Comparison of ENCODE assay signal across 14 cellular contexts in genomic region chr9:131629827-131630205, GRCh38.
DNase-seq lines count a peak whose midpoint lies in the region; ATAC-seq and TF ChIP-seq lines count a peak whose summit lies in the region.
"Had no signal": no experiment of that assay in that cellular context is flagged by ENCODE, and none has a peak within 500 bp of the region (broad histone marks: within the 10 kb centered on the region; RNA-seq: fewer than 3 reads in every experiment).

No MANE protein-coding gene starts in this region.

- 82 to 86% methylated on average over 3 to 4 of the region's 4 CpGs for WGBS in GM23248 (ENCODE audit: low coverage in 1 of 2, low lambda C conversion rate in 2 of 2, missing lambda C conversion rate in 2 of 2), 2 experiments

- H3K79me2 ChIP-seq in GM23248 (ENCODE audit: insufficient read depth), result no peaks in the 10 kb centered on the region
- H3K79me2 ChIP-seq: parathyroid adenoma had no signal

- no peaks in the 10 kb centered on the region for H3K27me3 Mint-ChIP-seq in T-helper 1 cell treated with Interleukin-12 subunit alpha and Interleukin-12 subunit beta and Interleukin-4 antibody, amounts not matched to agents 30 μg/mL and 1 μg/mL, for 36 hours (ENCODE audit: low read depth)
- H3K27me3 Mint-ChIP-seq in naive B cell, result no peaks in the 10 kb centered on the region
- H3K27me3 Mint-ChIP-seq: brain had no signal

- H3K9me2 ChIP-seq in GM23248 (ENCODE audit: insufficient read depth), result no peaks in the 10 kb centered on the region

- H4K20me1 ChIP-seq in BLaER1 (peaks cover 70% of the 10 kb centered on the region), GM23248 (ENCODE audit: insufficient read depth) (no peaks in the 10 kb centered on the region)

- ATAC-seq in naive B cell (ENCODE audit: low read depth in 2 of 2) (no peak), esophagus mucosa (no peak)
- ATAC-seq: foreskin keratinocyte had no signal

- peak overlapping the region; percentile 81 for H3K27ac Mint-ChIP-seq in T-helper 1 cell treated with Interleukin-12 subunit alpha and Interleukin-12 subunit beta and Interleukin-4 antibody, amounts not matched to agents 30 μg/mL and 1 μg/mL, for 36 hours
- peak overlapping the region; percentile 94 to 97 (median 96) for H3K27ac Mint-ChIP-seq in naive B cell

- DNase-seq in GM12865 (ENCODE audit: low read depth), result peak; percentile 40
- DNase-seq in naive B cell, result no peak
- no peak for DNase-seq in stimulated activated CD4-positive, alpha-beta T cell treated with anti-CD3 and anti-CD28 coated beads, Interleukin-2, amount 100 ng/mL, for 48 hours
- no peak for DNase-seq in T-helper 9 cell
- DNase-seq in GM23248, result no peak
- DNase-seq: activated T-cell treated with anti-CD3 and anti-CD28 coated beads, Interleukin-2, amount 50 U/mL, for 48 hours; DND-41; effector CD8-positive, alpha-beta T cell had no signal

- H3K9me3 ChIP-seq in BLaER1 (no peaks in the 10 kb centered on the region), GM23248 (ENCODE audit: low read depth) (no peaks in the 10 kb centered on the region)

- no peak for TF ChIP-seq CTCF in GM12865 (IDR thresholded peaks at IDR 0.05; ENCODE audit: insufficient read depth, low read depth, low read length, missing control alignments)

- H3K36me3 Mint-ChIP-seq in T-helper 1 cell treated with Interleukin-12 subunit alpha and Interleukin-12 subunit beta and Interleukin-4 antibody, amounts not matched to agents 30 μg/mL and 1 μg/mL, for 36 hours (ENCODE audit: low read depth), result peaks cover 43% of the 10 kb centered on the region
- H3K36me3 Mint-ChIP-seq in naive B cell, result peaks cover 4 to 7% of the 10 kb centered on the region in 2 donors

- H3K4me1 ChIP-seq in BLaER1 (peaks cover 69% of the 10 kb centered on the region), GM23248 (ENCODE audit: insufficient read depth) (peaks cover 18% of the 10 kb centered on the region)
- H3K4me1 ChIP-seq: parathyroid adenoma had no signal

- H3K4me2 ChIP-seq in BLaER1, result no peak overlapping the region
- no peak overlapping the region for H3K4me2 ChIP-seq in GM23248 (ENCODE audit: unreplicated experiment)

- peaks cover 14% of the 10 kb centered on the region for H3F3A ChIP-seq in GM23248 (ENCODE audit: insufficient read depth)

- H3K9me3 Mint-ChIP-seq in T-helper 1 cell treated with Interleukin-12 subunit alpha and Interleukin-12 subunit beta and Interleukin-4 antibody, amounts not matched to agents 30 μg/mL and 1 μg/mL, for 36 hours, result no peaks in the 10 kb centered on the region
- H3K9me3 Mint-ChIP-seq in naive B cell, result no peaks in the 10 kb centered on the region
- H3K9me3 Mint-ChIP-seq: brain had no signal

- H3K27ac ChIP-seq in BLaER1, result peak overlapping the region; percentile 35; the same call in 1 of the 2 replicates
- no peak overlapping the region for H3K27ac ChIP-seq in GM23248
- H3K27ac ChIP-seq: parathyroid adenoma had no signal

- H3K36me3 ChIP-seq in BLaER1 (peaks cover 89% of the 10 kb centered on the region), GM23248 (ENCODE audit: low read depth) (no peaks in the 10 kb centered on the region)

- no peak overlapping the region for H3K4me3 Mint-ChIP-seq in T-helper 1 cell treated with Interleukin-12 subunit alpha and Interleukin-12 subunit beta and Interleukin-4 antibody, amounts not matched to agents 30 μg/mL and 1 μg/mL, for 36 hours
- peak overlapping the region in 2 of 8 donors; percentile 18 to 69 for H3K4me3 Mint-ChIP-seq in naive B cell
- H3K4me3 Mint-ChIP-seq: brain had no signal

- no peak overlapping the region for H2AFZ ChIP-seq in GM23248
- H2AFZ ChIP-seq: parathyroid adenoma had no signal

- no peak overlapping the region for H3K4me3 ChIP-seq in BLaER1
- peak overlapping the region; percentile 19 for H3K4me3 ChIP-seq in GM12865 (ENCODE audit: low read depth, low read length)
- H3K4me3 ChIP-seq in GM23248, result no peak overlapping the region

- H3K9ac ChIP-seq in BLaER1, result no peak overlapping the region; the same call in 1 of the 2 replicates
- no peak overlapping the region for H3K9ac ChIP-seq in GM23248
- H3K9ac ChIP-seq: parathyroid adenoma had no signal

- in situ Hi-C loops in GM23248 (cut with MboI), result no loop called here

- peaks cover 51% of the 10 kb centered on the region for H3K4me1 Mint-ChIP-seq in T-helper 1 cell treated with Interleukin-12 subunit alpha and Interleukin-12 subunit beta and Interleukin-4 antibody, amounts not matched to agents 30 μg/mL and 1 μg/mL, for 36 hours (ENCODE audit: low read depth)
- H3K4me1 Mint-ChIP-seq in naive B cell, result peaks cover 29 to 41% (median 34%) of the 10 kb centered on the region in 3 donors

- H3K27me3 ChIP-seq in BLaER1 (no peaks in the 10 kb centered on the region), GM23248 (replicated peaks; ENCODE audit: insufficient read depth) (no peaks in the 10 kb centered on the region)
- H3K27me3 ChIP-seq: foreskin keratinocyte had no signal
